ENCODE assay signal across 36 cellular contexts in the genomic region with DNA sequence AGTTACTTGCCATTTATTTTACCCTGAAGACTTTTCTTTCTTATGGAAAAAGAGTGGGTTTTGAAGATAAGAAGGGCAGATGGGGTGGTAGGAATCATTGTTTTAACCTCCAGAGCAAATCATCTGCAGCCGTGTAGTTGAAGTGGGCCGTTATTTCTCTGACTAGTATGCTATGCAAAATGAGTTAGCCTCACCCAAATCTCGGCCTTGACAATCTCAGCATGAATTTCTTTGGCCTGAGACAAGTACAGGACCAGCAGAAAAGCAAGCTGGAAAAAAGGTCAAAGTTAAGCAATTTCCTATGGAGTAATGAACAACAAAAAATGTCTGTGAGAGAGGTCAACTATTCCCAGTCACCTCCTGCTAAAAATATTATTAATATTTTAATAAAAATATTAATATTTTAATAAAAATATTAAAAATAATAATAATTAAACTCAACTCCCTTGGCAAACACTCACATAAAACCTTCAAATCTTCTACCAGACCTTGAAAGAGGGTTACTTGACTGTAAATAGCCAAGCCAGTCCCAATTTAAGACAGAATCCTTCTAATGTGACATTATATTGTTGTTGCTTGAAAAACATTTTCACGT. TPM values are rescaled to one million over a fixed set of nuclear protein-coding genes. Genes with fewer than 3 reads are reported as not detected.
"Had no signal": no experiment of that assay in that cellular context is flagged by ENCODE, and none has a peak within 500 bp of the region (broad histone marks: within the 10 kb centered on the region; RNA-seq: fewer than 3 reads in every experiment).

No MANE protein-coding gene starts in this region.

- DNase-seq: activated CD4-positive, alpha-beta T cell treated with anti-CD3 and anti-CD28 coated beads, Interleukin-2, amount 10 ng/mL, durations not matched to agents 24 days and 14 days; activated CD4-positive, alpha-beta T cell treated with anti-CD3 and anti-CD28 coated beads, Interleukin-2, amount 50 U/mL, for 4 hours; activated CD8-positive, alpha-beta T cell treated with anti-CD3 and anti-CD28 coated beads for 36 hours; activated effector memory CD4-positive, alpha-beta T cell treated with anti-CD3 and anti-CD28 coated beads, Interleukin-2, amount 50 U/mL, for 16 hours; activated naive CD4-positive, alpha-beta T cell; activated naive CD4-positive, alpha-beta T cell treated with anti-CD3 and anti-CD28 coated beads, Interleukin-2, amount 50 U/mL, for 16 hours; activated naive CD8-positive, alpha-beta T cell treated with anti-CD3 and anti-CD28 coated beads for 36 hours; activated T-cell treated with anti-CD3 and anti-CD28 coated beads, Interleukin-2, amount 50 U/mL, for 1 hour; activated T-cell treated with anti-CD3 and anti-CD28 coated beads, Interleukin-2, amount 50 U/mL, for 72 hours; amygdala; Kasumi-1; KG1; MM.1S; NCI-H1092 treated with DMSO at 0.1 percent for 48 hours; NCI-H1417; NCI-H187 treated with DMSO at 0.1 percent for 48 hours; NCI-H2081; NCI-H345; NCI-H524 treated with DMSO at 0.1 percent for 48 hours; NCI-H748 treated with DMSO at 0.1 percent for 48 hours; SHP77 treated with DMSO at 0.1 percent for 48 hours; SW 1271; T-helper 1 cell; T-helper 2 cell; T-helper 9 cell had no signal

- H3K4me3 ChIP-seq: ascending aorta, cardiac muscle cell had no signal

- H3K27ac ChIP-seq: ascending aorta, cardiac muscle cell, VCaP had no signal

- H3K4me3 Mint-ChIP-seq: activated CD4-positive, alpha-beta T cell treated with anti-CD3 and anti-CD28 coated beads, Interleukin-2, amount 10 ng/mL, durations not matched to agents 24 days and 14 days; activated CD8-positive, alpha-beta T cell treated with anti-CD3 and anti-CD28 coated beads for 36 hours; activated naive CD8-positive, alpha-beta T cell treated with anti-CD3 and anti-CD28 coated beads for 36 hours; activated T-cell treated with anti-CD3 and anti-CD28 coated beads, Interleukin-2, amount 50 U/mL, for 72 hours; activated T-helper 17 cell treated with anti-CD3 and anti-CD28 coated beads, Interleukin-2, amount 50 U/mL, for 72 hours; central memory CD8-positive, alpha-beta T cell; IgD-negative memory B cell had no signal

- ATAC-seq: activated CD8-positive, alpha-beta T cell treated with anti-CD3 and anti-CD28 coated beads for 36 hours; activated T-cell treated with anti-CD3 and anti-CD28 coated beads, Interleukin-2, amount 50 U/mL, for 72 hours; activated T-helper 17 cell treated with anti-CD3 and anti-CD28 coated beads, Interleukin-2, amount 50 U/mL, for 72 hours; Panc1 had no signal

- H3K27me3 ChIP-seq: ascending aorta, cardiac muscle cell had no signal

- H3K4me1 Mint-ChIP-seq: activated CD4-positive, alpha-beta T cell treated with anti-CD3 and anti-CD28 coated beads, Interleukin-2, amount 10 ng/mL, durations not matched to agents 24 days and 14 days; activated naive CD8-positive, alpha-beta T cell treated with anti-CD3 and anti-CD28 coated beads for 36 hours; activated T-helper 17 cell treated with anti-CD3 and anti-CD28 coated beads, Interleukin-2, amount 50 U/mL, for 72 hours; central memory CD8-positive, alpha-beta T cell had no signal

- H3K9me3 Mint-ChIP-seq: activated CD4-positive, alpha-beta T cell treated with anti-CD3 and anti-CD28 coated beads, Interleukin-2, amount 10 ng/mL, durations not matched to agents 24 days and 14 days; activated CD8-positive, alpha-beta T cell treated with anti-CD3 and anti-CD28 coated beads for 36 hours; activated naive CD8-positive, alpha-beta T cell treated with anti-CD3 and anti-CD28 coated beads for 36 hours; activated T-cell treated with anti-CD3 and anti-CD28 coated beads, Interleukin-2, amount 50 U/mL, for 72 hours; activated T-helper 17 cell treated with anti-CD3 and anti-CD28 coated beads, Interleukin-2, amount 50 U/mL, for 72 hours; central memory CD8-positive, alpha-beta T cell; IgD-negative memory B cell had no signal

- H3K36me3 ChIP-seq: ascending aorta, cardiac muscle cell had no signal

- H3K36me3 Mint-ChIP-seq: activated naive CD8-positive, alpha-beta T cell treated with anti-CD3 and anti-CD28 coated beads for 36 hours; IgD-negative memory B cell had no signal

- H3K27ac Mint-ChIP-seq: activated CD4-positive, alpha-beta T cell treated with anti-CD3 and anti-CD28 coated beads, Interleukin-2, amount 10 ng/mL, durations not matched to agents 24 days and 14 days; activated CD8-positive, alpha-beta T cell treated with anti-CD3 and anti-CD28 coated beads for 36 hours; activated naive CD8-positive, alpha-beta T cell treated with anti-CD3 and anti-CD28 coated beads for 36 hours; activated T-cell treated with anti-CD3 and anti-CD28 coated beads, Interleukin-2, amount 50 U/mL, for 72 hours; activated T-helper 17 cell treated with anti-CD3 and anti-CD28 coated beads, Interleukin-2, amount 50 U/mL, for 72 hours; IgD-negative memory B cell had no signal

- H3K9me3 ChIP-seq: ascending aorta had no signal

- H3K4me1 ChIP-seq: ascending aorta had no signal

RNA-seq across cellular contexts. Expression of gene TEKT2, which starts 6.8 kb away (rescaled TPM):
- total RNA-seq: activated CD4-positive, alpha-beta T cell treated with anti-CD3 and anti-CD28 coated beads, Interleukin-2, amount 10 ng/mL, durations not matched to agents 24 days and 14 days; activated CD8-positive, alpha-beta memory T cell treated with anti-CD3 and anti-CD28 coated beads for 36 hours; ascending aorta; NCI-H460; RPMI7951; SK-MEL-5 had no signal
- polyA plus RNA-seq: IgD-negative memory B cell had no signal

RNA-seq across cellular contexts. Expression of gene COL8A2, which starts 47.9 kb away (rescaled TPM):
- polyA plus RNA-seq: IgD-negative memory B cell had no signal
